Comparison of ENCODE assay signal across 1 cellular context in genomic region chr22:50140615-50141014, GRCh38.
TF ChIP-seq lines count a peak whose summit lies in the region.

No MANE protein-coding gene starts in this region.

TF ChIP-seq in IMR-90, 13 proteins besides CTCF, POLR2A, EP300 and RAD21 (continued from another document):
- no peak for TF ChIP-seq MXI1 (IDR thresholded peaks at IDR 0.05; ENCODE audit: borderline replicate concordance, low read depth, low read length)
